ENCODE assay signal across 8 cellular contexts in the genomic region with DNA sequence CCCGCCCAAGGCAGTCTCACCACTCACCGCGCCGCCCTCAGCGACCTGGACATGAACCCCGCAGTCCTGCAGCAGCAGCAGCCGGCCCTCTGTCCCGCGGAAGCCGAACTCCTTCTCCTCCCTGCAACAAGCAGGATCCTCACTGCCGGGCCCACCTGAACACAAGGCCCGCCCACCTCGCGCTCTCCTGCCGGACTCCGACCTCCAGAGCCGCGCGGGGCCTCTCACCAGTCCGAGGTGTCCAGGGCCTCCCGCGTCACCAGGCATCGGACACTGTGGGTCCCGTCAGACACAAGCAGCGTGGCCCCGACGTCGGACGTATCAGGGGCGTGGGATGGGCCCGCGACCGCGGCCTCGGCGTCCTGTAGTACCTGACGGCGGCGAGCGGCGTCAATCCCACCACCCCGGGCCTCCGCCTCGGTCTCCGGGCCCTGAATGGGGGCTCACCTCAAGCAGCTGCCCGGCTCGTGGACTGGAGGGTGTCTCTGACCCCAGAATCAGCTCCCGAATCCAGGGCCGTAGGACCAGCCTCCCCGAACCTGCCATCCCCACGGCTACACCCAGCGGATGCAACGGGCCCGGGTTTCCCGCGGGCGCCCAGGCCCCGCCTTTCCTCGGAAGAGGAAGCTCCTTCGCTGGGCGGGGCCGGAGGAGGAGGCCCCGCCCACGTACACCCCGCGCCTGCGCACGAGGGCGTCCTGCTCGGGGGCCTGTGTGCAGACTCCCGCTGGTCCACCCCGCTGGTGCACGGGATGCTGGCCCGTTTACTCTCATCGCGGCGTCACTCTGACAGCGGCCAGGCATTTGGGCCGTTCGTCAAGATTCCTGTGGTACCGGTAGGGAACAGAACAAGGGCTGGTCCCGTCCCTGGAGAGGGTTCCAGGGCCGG. TPM values are rescaled to one million over a fixed set of nuclear protein-coding genes. Genes with fewer than 3 reads are reported as not detected.
A peak's percentile ranks its signal among the peaks of the same experiment; 100 is the strongest.
DNase-seq lines count a peak whose midpoint lies in the region; ATAC-seq and TF ChIP-seq lines count a peak whose summit lies in the region.

TSS of gene ACD (minus strand) at position 586 of the 889 bp plus-strand sequence. CDS start at position 546, 40 bp downstream.

- peaks cover 20% of the 10 kb centered on the region for H3K4me1 Mint-ChIP-seq in neural crest cell

- H3K27ac ChIP-seq in Karpas-422 (ENCODE audit: low read length) = peak within 1 kb of the TSS; percentile 76
- H3K27ac ChIP-seq in stomach smooth muscle (ENCODE audit: low read length) = peak within 1 kb of the TSS; percentile 92

- H3K9me3 ChIP-seq in Karpas-422 (ENCODE audit: low read length) = no peaks in the 10 kb centered on the region
- H3K9me3 ChIP-seq in stomach smooth muscle (ENCODE audit: control insufficient read depth in 2 of 2, low read length in 2 of 2) = no peaks in the 10 kb centered on the region

- peak within 1 kb of the TSS; percentile 96 for H3K27ac Mint-ChIP-seq in neural crest cell (ENCODE audit: unreplicated experiment)

- no peak for TF ChIP-seq CTCF in neural crest cell (conservative IDR thresholded peaks at IDR 0.05)

- peak within 1 kb of the TSS; percentile 70; the same call in 1 of the 2 replicates for H2AFZ ChIP-seq in Karpas-422 (ENCODE audit: low read length)

- H3K36me3 Mint-ChIP-seq in neural crest cell (ENCODE audit: low read depth) = peaks cover 3% of the 10 kb centered on the region

- peak; percentile 53 for ATAC-seq in GM21825 (IDR thresholded peaks at IDR 0.05; ENCODE audit: unreplicated experiment)

- H4K20me1 ChIP-seq in Karpas-422 (ENCODE audit: insufficient read depth, low read depth, low read length) = peaks cover 5% of the 10 kb centered on the region; the same call in 1 of the 2 replicates

- H3K4me3 Mint-ChIP-seq in neural crest cell = peak within 1 kb of the TSS; percentile 98

- peaks cover 19% of the 10 kb centered on the region for H3K27me3 Mint-ChIP-seq in neural crest cell (ENCODE audit: low read depth)

- peak; percentile 95 for DNase-seq in ELF-1 (ENCODE audit: low read depth, low spot score)
- DNase-seq in Karpas-422 = peak; percentile 98
- peak; percentile 64 for DNase-seq in SHP77 treated with DMSO at 0.1 percent for 48 hours (lab: John Stamatoyannopoulos, UW)
- DNase-seq in activated gamma-delta T cell treated with Interleukin-2 at 50 U/mL for 16 hours = peak; percentile 91
- peak; percentile 75 for DNase-seq in fibroblast of the conjunctiva (ENCODE audit: low read depth)
- DNase-seq in neural crest cell (ENCODE audit: low read depth, low spot score) = peak; percentile 88

- no peaks in the 10 kb centered on the region for H3K36me3 ChIP-seq in Karpas-422 (ENCODE audit: insufficient read depth, low read length)
- peaks cover 8 to 20% of the 10 kb centered on the region in 2 donors for H3K36me3 ChIP-seq in stomach smooth muscle (ENCODE audit: control insufficient read depth in 2 of 2, insufficient read depth in 2 of 2, low read length in 2 of 2)

- peaks cover 19% of the 10 kb centered on the region for H3K4me1 ChIP-seq in Karpas-422 (ENCODE audit: low read length)
- peaks cover 30% of the 10 kb centered on the region for H3K4me1 ChIP-seq in stomach smooth muscle (ENCODE audit: control insufficient read depth, insufficient read depth, low read length)

- no peaks in the 10 kb centered on the region for H3K9me2 ChIP-seq in Karpas-422 (replicated peaks; ENCODE audit: insufficient read depth, low read length)

- H3K4me3 ChIP-seq in Karpas-422 (ENCODE audit: low read length) = peak within 1 kb of the TSS; percentile 88
- peak within 1 kb of the TSS; percentile 81 to 96 for H3K4me3 ChIP-seq in stomach smooth muscle (ENCODE audit: low read length in 2 of 2)

- H3K79me2 ChIP-seq in Karpas-422 (ENCODE audit: low read length) = peaks cover 18% of the 10 kb centered on the region

- H3K9me3 Mint-ChIP-seq in neural crest cell = no peaks in the 10 kb centered on the region

- no peaks in the 10 kb centered on the region for H3K27me3 ChIP-seq in Karpas-422 (ENCODE audit: low read length)
- H3K27me3 ChIP-seq in stomach smooth muscle (ENCODE audit: control insufficient read depth in 1 of 2, insufficient read depth in 2 of 2, low read length in 2 of 2) = peaks cover 0 to under 1% of the 10 kb centered on the region in 2 donors

- peak within 1 kb of the TSS; percentile 99 for H3K4me2 ChIP-seq in Karpas-422 (ENCODE audit: low read depth, low read length, poor library complexity, severe bottlenecking)

- H3K9ac ChIP-seq in Karpas-422 (ENCODE audit: low read length) (peak within 1 kb of the TSS; percentile 96), stomach smooth muscle (ENCODE audit: low read length in 2 of 2) (peak within 1 kb of the TSS; percentile 74 to 94)

RNA-seq across cellular contexts. Expression of gene ACD, which starts in this region (rescaled TPM):
- 19.1 and 50.4 TPM in 2 replicates for total RNA-seq in Karpas-422 (2014; rRNA removed; shearing (Covaris generic); ENCODE audit: low replicate concordance)
- total RNA-seq in neural crest cell = 39.3 and 39.8 TPM in 2 replicates

Comparison
In these comparisons a context has a peak if more than half of its experiments do, and no peak if none do; other contexts are left out.
1. Peak in every context shown above with its lines: DNase-seq, ATAC-seq, H3K4me3 ChIP-seq and H3K27ac ChIP-seq.